16 cellular contexts compared by ENCODE assay signal in the genomic region with DNA sequence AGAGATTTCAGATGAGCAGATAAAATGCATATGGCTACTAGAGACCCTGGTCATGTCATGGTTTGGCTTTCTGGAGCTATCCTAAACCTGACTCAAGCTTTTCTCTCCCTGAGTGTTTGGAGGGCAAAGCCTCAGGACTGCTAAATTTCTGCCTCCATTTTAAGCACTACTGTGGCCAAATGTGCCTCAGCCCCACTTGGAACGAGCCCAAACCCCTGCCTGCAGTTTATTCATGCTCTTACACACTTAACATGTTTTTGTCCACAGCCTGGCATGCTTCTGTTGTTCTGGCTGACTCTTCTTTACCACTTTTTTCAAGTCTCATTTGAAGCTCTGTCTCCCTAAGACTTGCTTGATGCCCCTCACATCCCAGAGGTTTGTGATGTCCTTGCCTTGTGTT.
"Had no signal": no experiment of that assay in that cellular context is flagged by ENCODE, and none has a peak within 500 bp of the region (broad histone marks: within the 10 kb centered on the region; RNA-seq: fewer than 3 reads in every experiment).

No MANE protein-coding gene starts in this region.

- H3K27me3 Mint-ChIP-seq: activated naive CD4-positive, alpha-beta T cell treated with anti-CD3 and anti-CD28 coated beads, Interleukin-2, amount 10 ng/mL, durations not matched to agents 7 days and 5 days; effector memory CD8-positive, alpha-beta T cell had no signal

- H3K27me3 ChIP-seq: heart left ventricle had no signal

- H3K27ac Mint-ChIP-seq: activated naive CD4-positive, alpha-beta T cell treated with anti-CD3 and anti-CD28 coated beads, Interleukin-2, amount 10 ng/mL, durations not matched to agents 7 days and 5 days; effector memory CD8-positive, alpha-beta T cell had no signal

- ATAC-seq: activated CD4-positive, CD25-positive, alpha-beta regulatory T cell treated with anti-CD3 and anti-CD28 coated beads, Interleukin-2, amount 50 U/mL, for 24 hours; effector memory CD8-positive, alpha-beta T cell; gastrocnemius medialis; left cardiac atrium had no signal

- FAIRE-seq: astrocyte, bronchial epithelial cell had no signal

- H3K9me3 Mint-ChIP-seq: activated naive CD4-positive, alpha-beta T cell treated with anti-CD3 and anti-CD28 coated beads, Interleukin-2, amount 10 ng/mL, durations not matched to agents 7 days and 5 days; effector memory CD8-positive, alpha-beta T cell had no signal

- H3K36me3 ChIP-seq: gastrocnemius medialis, heart left ventricle had no signal

- H3K4me3 ChIP-seq: gastrocnemius medialis, heart left ventricle, lung had no signal

- H3K9me3 ChIP-seq: gastrocnemius medialis, heart left ventricle had no signal

- H3K27ac ChIP-seq: gastrocnemius medialis, parathyroid adenoma had no signal

- H3K4me3 Mint-ChIP-seq: activated naive CD4-positive, alpha-beta T cell treated with anti-CD3 and anti-CD28 coated beads, Interleukin-2, amount 10 ng/mL, durations not matched to agents 7 days and 5 days; effector memory CD8-positive, alpha-beta T cell had no signal

- DNase-seq: activated naive CD4-positive, alpha-beta T cell treated with anti-CD3 and anti-CD28 coated beads, Interleukin-2, amount 10 ng/mL, durations not matched to agents 7 days and 5 days; activated T-cell treated with anti-CD3 and anti-CD28 coated beads for 4 hours; dermis blood vessel endothelial cell; effector memory CD8-positive, alpha-beta T cell; gastrocnemius medialis; heart left ventricle; left cardiac atrium; midbrain; stimulated activated CD4-positive, alpha-beta T cell treated with anti-CD3 and anti-CD28 coated beads, Interleukin-2, amount 100 ng/mL, for 48 hours; stimulated activated naive CD4-positive, alpha-beta T cell; trophoblast cell had no signal

- H3K4me1 ChIP-seq: parathyroid adenoma had no signal

- H3K9ac ChIP-seq: parathyroid adenoma had no signal
